ENCODE assay signal across 1 cellular context in genomic region chr12:6827437-6827894, GRCh38.
TF ChIP-seq lines count a peak whose summit lies in the region.

No MANE protein-coding gene starts in this region.

TF ChIP-seq in HepG2, 621 proteins besides CTCF, POLR2A, EP300 and RAD21 (continues in another document):
- TF ChIP-seq ZNF687 (CRISPR knock-in tag; IDR thresholded peaks at IDR 0.05): peak; percentile 68
- TF ChIP-seq ZNF670 (CRISPR knock-in tag; IDR thresholded peaks at IDR 0.05; ENCODE audit: borderline replicate concordance): no peak
- TF ChIP-seq HNRNPK (IDR thresholded peaks at IDR 0.05; ENCODE audit: low read depth, low read length, poor library complexity, severe bottlenecking): peak; percentile 61
- TF ChIP-seq ZFP41 (CRISPR knock-in tag; IDR thresholded peaks at IDR 0.05; ENCODE audit: borderline replicate concordance): no peak
- TF ChIP-seq DRAP1 (CRISPR knock-in tag; IDR thresholded peaks at IDR 0.05): peak; percentile 64
- TF ChIP-seq MYC (CRISPR knock-in tag; IDR thresholded peaks at IDR 0.05; ENCODE audit: borderline replicate concordance): peak; percentile 61; the same call in 1 of the 2 replicates
- no peak for TF ChIP-seq RBFOX2 (IDR thresholded peaks at IDR 0.05; ENCODE audit: low read depth, low read length)
- TF ChIP-seq POLR2G (IDR thresholded peaks at IDR 0.05; ENCODE audit: low read depth, low read length): no peak
- TF ChIP-seq RNF219 (CRISPR knock-in tag; IDR thresholded peaks at IDR 0.05): no peak
- 0 out of 2 replicates have a peak, but pooled peaks have one; percentile 13 for TF ChIP-seq TFDP1 (CRISPR knock-in tag; IDR thresholded peaks at IDR 0.05; ENCODE audit: borderline replicate concordance)
- no peak for TF ChIP-seq DDIT3 (CRISPR knock-in tag; IDR thresholded peaks at IDR 0.05)
- peak; percentile 44; the same call in 1 of the 3 replicates for TF ChIP-seq MXI1 (IDR thresholded peaks at IDR 0.05; ENCODE audit: borderline replicate concordance, low read depth, low read length)
- no peak for TF ChIP-seq REXO4 (CRISPR knock-in tag; IDR thresholded peaks at IDR 0.05; ENCODE audit: borderline replicate concordance)
- TF ChIP-seq ETV5 (CRISPR knock-in tag; IDR thresholded peaks at IDR 0.05; ENCODE audit: borderline replicate concordance): peak; percentile 10; the same call in 1 of the 2 replicates
- TF ChIP-seq YEATS2 (CRISPR knock-in tag; IDR thresholded peaks at IDR 0.05; ENCODE audit: borderline replicate concordance): peak; percentile 27; the same call in 1 of the 2 replicates
- 0 out of 2 replicates have a peak, but pooled peaks have one; percentile 3 for TF ChIP-seq USF2 (IDR thresholded peaks at IDR 0.05; ENCODE audit: low read depth, low read length)
- TF ChIP-seq USF2 (CRISPR knock-in tag; IDR thresholded peaks at IDR 0.05; ENCODE audit: borderline replicate concordance): peak; percentile 67; the same call in 1 of the 2 replicates
- TF ChIP-seq ZNF567 (CRISPR knock-in tag; IDR thresholded peaks at IDR 0.05; ENCODE audit: borderline replicate concordance): 0 out of 2 replicates have a peak, but pooled peaks have one; percentile 56
- TF ChIP-seq RXRB (CRISPR knock-in tag; IDR thresholded peaks at IDR 0.05; ENCODE audit: borderline replicate concordance): peak; percentile 16; the same call in 1 of the 2 replicates
- 0 out of 2 replicates have a peak, but pooled peaks have one; percentile 19 for TF ChIP-seq ZNF574 (CRISPR knock-in tag; IDR thresholded peaks at IDR 0.05)
- TF ChIP-seq E2F5 (CRISPR knock-in tag; conservative IDR thresholded peaks at IDR 0.05): no peak
- peak; percentile 35; the same call in 1 of the 2 replicates for TF ChIP-seq TAF1 (CRISPR knock-in tag; IDR thresholded peaks at IDR 0.05)
- TF ChIP-seq HBP1 (CRISPR knock-in tag; IDR thresholded peaks at IDR 0.05; ENCODE audit: low read depth): no peak
- no peak for TF ChIP-seq CERS6 (CRISPR knock-in tag; IDR thresholded peaks at IDR 0.05)
- 0 out of 2 replicates have a peak, but pooled peaks have one; percentile 41 for TF ChIP-seq SMAD1 (CRISPR knock-in tag; IDR thresholded peaks at IDR 0.05; ENCODE audit: borderline replicate concordance, low read depth)
- no peak for TF ChIP-seq ZNF800 (CRISPR knock-in tag; IDR thresholded peaks at IDR 0.05)
- TF ChIP-seq ZNF784 (CRISPR knock-in tag; IDR thresholded peaks at IDR 0.05; ENCODE audit: borderline replicate concordance): no peak
- TF ChIP-seq ZFX (CRISPR knock-in tag; IDR thresholded peaks at IDR 0.05; ENCODE audit: low read depth): peak; percentile 24; the same call in 1 of the 2 replicates
- TF ChIP-seq IKZF5 (CRISPR knock-in tag; IDR thresholded peaks at IDR 0.05): 0 out of 2 replicates have a peak, but pooled peaks have one; percentile 29
- 0 out of 2 replicates have a peak, but pooled peaks have one; percentile 31 for TF ChIP-seq TBX2 (CRISPR knock-in tag; IDR thresholded peaks at IDR 0.05; ENCODE audit: borderline replicate concordance)
- TF ChIP-seq KDM2A (CRISPR knock-in tag; IDR thresholded peaks at IDR 0.05; ENCODE audit: borderline replicate concordance, low read depth): peak; percentile 18; the same call in 1 of the 2 replicates
- no peak for TF ChIP-seq SMC3 (IDR thresholded peaks at IDR 0.05; ENCODE audit: low read length)
